In genomic region chr17:8435245-8436168, GRCh38 we compare ENCODE assay signal across 8 cellular contexts. TPM values are rescaled to one million over a fixed set of nuclear protein-coding genes. Genes with fewer than 3 reads are reported as not detected.
DNase-seq lines count a peak whose midpoint lies in the region; ATAC-seq and TF ChIP-seq lines count a peak whose summit lies in the region.

A gene with protein sequence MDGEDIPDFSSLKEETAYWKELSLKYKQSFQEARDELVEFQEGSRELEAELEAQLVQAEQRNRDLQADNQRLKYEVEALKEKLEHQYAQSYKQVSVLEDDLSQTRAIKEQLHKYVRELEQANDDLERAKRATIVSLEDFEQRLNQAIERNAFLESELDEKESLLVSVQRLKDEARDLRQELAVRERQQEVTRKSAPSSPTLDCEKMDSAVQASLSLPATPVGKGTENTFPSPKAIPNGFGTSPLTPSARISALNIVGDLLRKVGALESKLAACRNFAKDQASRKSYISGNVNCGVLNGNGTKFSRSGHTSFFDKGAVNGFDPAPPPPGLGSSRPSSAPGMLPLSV (plus strand): TSS chr17:8435884. CDS start chr17:8444272, 8,388 bp downstream.

- TF ChIP-seq CTCF in AG04450 (IDR thresholded peaks at IDR 0.05; ENCODE audit: low read depth, low read length) (no peak), WERI-Rb-1 (IDR thresholded peaks at IDR 0.05; ENCODE audit: low read depth, low read length) (no peak), breast epithelium (IDR thresholded peaks at IDR 0.05) (no peak)

- H3K27me3 ChIP-seq in AG04450 (ENCODE audit: control insufficient read depth, insufficient read depth, low read length) = no peaks in the 10 kb centered on the region
- no peaks in the 10 kb centered on the region for H3K27me3 ChIP-seq in WERI-Rb-1 (ENCODE audit: insufficient read depth, low read depth, severe bottlenecking)
- H3K27me3 ChIP-seq in breast epithelium = no peaks in the 10 kb centered on the region
- no peaks in the 10 kb centered on the region for H3K27me3 ChIP-seq in skeletal muscle tissue (ENCODE audit: control insufficient read depth in 3 of 3, insufficient read depth in 3 of 3, low read length in 3 of 3)

- H3K36me3 ChIP-seq in WERI-Rb-1 (peaks cover 5% of the 10 kb centered on the region; the same call in 1 of the 2 replicates), breast epithelium (no peaks in the 10 kb centered on the region), skeletal muscle tissue (ENCODE audit: control insufficient read depth in 3 of 3, insufficient read depth in 3 of 3, low read length in 3 of 3) (peaks cover 0 to 3% (median 2%) of the 10 kb centered on the region in 3 donors)

- DNase-seq in AG04450 (ENCODE audit: low read depth, low spot score) (peak; percentile 95), NCI-H2227 (lab: John Stamatoyannopoulos, UW; ENCODE audit: unreplicated experiment) (peak; percentile 96), WERI-Rb-1 (peak; percentile 99), breast epithelium (ENCODE audit: low spot score in 2 of 2) (peak; percentile 98 to 99)

- TF ChIP-seq POLR2A in breast epithelium (IDR thresholded peaks at IDR 0.05) = peak; percentile 91

- H3K4me3 ChIP-seq in AG04450 (ENCODE audit: low read depth, low read length) (peak within 1 kb of the TSS; percentile 93), WERI-Rb-1 (ENCODE audit: low read depth, low read length) (peak within 1 kb of the TSS; percentile 98), breast epithelium (peak within 1 kb of the TSS; percentile 97 to 99 (median 99)), iPS-18c (ENCODE audit: insufficient read depth, low read depth, low read length) (peak within 1 kb of the TSS; percentile 84), skeletal muscle tissue (ENCODE audit: low read length in 3 of 3) (peak within 1 kb of the TSS; percentile 88 to 97 (median 92))

- H3K27ac ChIP-seq in AG04450 (ENCODE audit: low read depth, low read length) (peak within 1 kb of the TSS; percentile 98), WERI-Rb-1 (peak within 1 kb of the TSS; percentile 81), breast epithelium (peak within 1 kb of the TSS; percentile 100), skeletal muscle tissue (ENCODE audit: low read depth, low read length) (peak within 1 kb of the TSS; percentile 100)

- CTCF ChIA-PET in AG04450 (lab: Charles Lee) = interaction anchor here (1.2 to 1.8 kb wide), 2 partner anchors 25 to 52 kb away, joined by 5 to 7 read pairs; no protein-coding TSS in a partner anchor

- POLR2A ChIA-PET in AG04450 (lab: Yijun Ruan, JAX) = interaction anchor here (0.6 to 1.6 kb wide), 9 partner anchors 13 to 262 kb away, joined by 3 to 9 read pairs (median 4); no protein-coding TSS in a partner anchor

- H3K9me3 ChIP-seq in AG04450 (ENCODE audit: control insufficient read depth, insufficient read depth, low read length) (no peaks in the 10 kb centered on the region; the same call in 1 of the 2 replicates), WERI-Rb-1 (ENCODE audit: severe bottlenecking) (no peaks in the 10 kb centered on the region), breast epithelium (no peaks in the 10 kb centered on the region), iPS-18c (ENCODE audit: control insufficient read depth, insufficient read depth, low read length) (no peaks in the 10 kb centered on the region), skeletal muscle tissue (ENCODE audit: control insufficient read depth in 3 of 3, low read length in 3 of 3) (no peaks in the 10 kb centered on the region)

- H3K9ac ChIP-seq in skeletal muscle tissue (ENCODE audit: low read depth in 1 of 3, low read length in 3 of 3) = peak within 1 kb of the TSS; percentile 96 to 100 (median 97)

- intact Hi-C loops in breast epithelium (cut with DNase I; ENCODE audit: low total_unique reads) = no loop called here

- ATAC-seq in GM18909 (IDR thresholded peaks at IDR 0.05; ENCODE audit: poor library complexity, unreplicated experiment) = peak; percentile 94
- peak; percentile 97 for ATAC-seq in HG03159 (IDR thresholded peaks at IDR 0.05; ENCODE audit: unreplicated experiment)

- H3K4me1 ChIP-seq in breast epithelium (no peaks in the 10 kb centered on the region), skeletal muscle tissue (ENCODE audit: control insufficient read depth in 3 of 3, insufficient read depth in 3 of 3, low read length in 3 of 3) (peaks cover 7 to 16% (median 13%) of the 10 kb centered on the region in 3 donors)

RNA-seq across cellular contexts. Expression of the gene that starts here (rescaled TPM):
- 65.6 and 74.7 TPM in 2 replicates for polyA plus RNA-seq in AG04450 (2011; rRNA removed)
- polyA minus RNA-seq in AG04450 (2011; rRNA and poly(A)+ RNA removed) = 50.1 and 52.8 TPM in 2 replicates
- total RNA-seq in breast epithelium (10 to 100 TPM; 51.1 to 80.6 (median 61.4) TPM), skeletal muscle tissue (32.4 TPM)

Comparison
In these comparisons a context has a peak if more than half of its experiments do, and no peak if none do; other contexts are left out.
1. Peak in every context shown above with its lines: DNase-seq, ATAC-seq, H3K4me3 ChIP-seq and H3K27ac ChIP-seq.